7 cellular contexts compared by ENCODE assay signal in the genomic region with DNA sequence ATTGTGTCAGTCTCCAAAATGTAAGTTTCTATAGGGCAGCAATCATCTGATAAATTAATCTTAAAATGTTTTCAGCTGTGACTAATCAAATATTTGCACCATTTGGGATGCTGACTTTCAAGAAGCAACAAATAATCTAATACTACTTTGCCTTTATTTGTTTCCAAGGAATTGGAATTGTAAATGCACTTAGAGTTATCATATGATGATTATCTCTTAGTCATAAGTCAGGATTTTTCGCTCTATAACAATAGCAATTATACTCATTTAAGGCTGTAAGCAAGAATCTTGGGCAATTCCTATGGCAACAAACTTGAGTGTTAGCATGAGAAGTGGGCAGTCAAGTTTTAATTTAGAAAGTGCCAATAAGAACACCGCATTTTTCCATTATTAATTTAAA.
"Had no signal": no experiment of that assay in that cellular context is flagged by ENCODE, and none has a peak within 500 bp of the region (broad histone marks: within the 10 kb centered on the region; RNA-seq: fewer than 3 reads in every experiment).

No MANE protein-coding gene starts in this region.

- H3K27me3 Mint-ChIP-seq: IgD-negative memory B cell had no signal

- DNase-seq: IMR-90, KBM-7, KG1 had no signal

- ATAC-seq: HepG2, K562 had no signal

- H3K27ac Mint-ChIP-seq: IgD-negative memory B cell had no signal

- H3K4me3 ChIP-seq: K562 had no signal

- H3K27ac ChIP-seq: HL-60 had no signal

- H3K4me3 Mint-ChIP-seq: IgD-negative memory B cell had no signal

- H3K9me3 Mint-ChIP-seq: IgD-negative memory B cell had no signal
